ENCODE assay signal across 2 cellular contexts in genomic region chr1:37680933-37681332, GRCh38.
A peak's percentile ranks its signal among the peaks of the same experiment; 100 is the strongest.
TF ChIP-seq lines count a peak whose summit lies in the region.

No MANE protein-coding gene starts in this region.

TF ChIP-seq in K562, 482 proteins besides CTCF, POLR2A, EP300 and RAD21:
- TF ChIP-seq ZC3H8 (IDR thresholded peaks at IDR 0.05): no peak
- TF ChIP-seq SUPT5H (IDR thresholded peaks at IDR 0.05): peak; percentile 55
- no peak for TF ChIP-seq REST (CRISPR knock-in tag; IDR thresholded peaks at IDR 0.05; ENCODE audit: low read depth)
- no peak for TF ChIP-seq ZNF644 (tag; IDR thresholded peaks at IDR 0.05; ENCODE audit: low read depth)
- peak; percentile 40 for TF ChIP-seq POLR2B (IDR thresholded peaks at IDR 0.05; ENCODE audit: low read depth, partially characterized antibody)
- no peak for TF ChIP-seq MYNN (IDR thresholded peaks at IDR 0.05)
- TF ChIP-seq MYNN (CRISPR knock-in tag; IDR thresholded peaks at IDR 0.05): no peak

TF ChIP-seq in endothelial cell of umbilical vein, 7 proteins besides CTCF, POLR2A, EP300 and RAD21:
- no peak for TF ChIP-seq EZH2 (IDR thresholded peaks at IDR 0.05; ENCODE audit: borderline replicate concordance, low read depth, low read length, severe bottlenecking)
